In the genomic region with DNA sequence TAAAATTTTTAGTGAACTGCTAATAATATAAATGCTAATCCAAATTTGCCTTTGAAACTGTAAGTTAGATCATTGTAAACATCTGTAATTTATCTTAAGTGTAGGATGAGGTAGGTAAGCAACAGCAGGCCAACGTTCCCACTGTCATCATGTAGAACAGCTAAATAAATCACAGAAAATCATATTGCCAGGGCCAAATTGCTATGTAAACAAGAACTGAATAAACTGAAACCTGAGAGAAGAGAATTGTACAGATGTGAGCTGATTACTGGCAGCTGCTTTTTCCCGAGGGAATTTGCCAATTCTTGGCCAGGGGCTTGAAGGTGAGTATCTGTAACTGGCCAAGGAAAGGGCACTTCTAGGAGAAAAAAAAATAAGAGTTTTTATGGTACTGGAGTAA, we compare ENCODE assay signal across 19 cellular contexts.
A peak's percentile ranks its signal among the peaks of the same experiment; 100 is the strongest.
DNase-seq lines count a peak whose midpoint lies in the region; ATAC-seq and TF ChIP-seq lines count a peak whose summit lies in the region.
"Had no signal": no experiment of that assay in that cellular context is flagged by ENCODE, and none has a peak within 500 bp of the region (broad histone marks: within the 10 kb centered on the region; RNA-seq: fewer than 3 reads in every experiment).

No MANE protein-coding gene starts in this region.

- H3K4me2 ChIP-seq in hepatocyte: no peak overlapping the region

- H3K9me3 ChIP-seq in hepatocyte (ENCODE audit: low read depth): no peaks in the 10 kb centered on the region
- H3K9me3 ChIP-seq: Peyer's patch, upper lobe of right lung had no signal

- WGBS in hepatocyte (ENCODE audit: low lambda C conversion rate, missing lambda C conversion rate): 31% methylated on average over 2 of the region's 2 CpGs

- H3K36me3 ChIP-seq in hepatocyte (replicated peaks; ENCODE audit: insufficient read depth, low read depth): no peaks in the 10 kb centered on the region
- H3K36me3 ChIP-seq: Peyer's patch, upper lobe of right lung had no signal

- H3K9me2 ChIP-seq in hepatocyte (replicated peaks; ENCODE audit: insufficient read depth): no peaks in the 10 kb centered on the region

- no peak overlapping the region for H2AFZ ChIP-seq in hepatocyte

- H3K4me3 ChIP-seq in hepatocyte: no peak overlapping the region
- H3K4me3 ChIP-seq: Peyer's patch, upper lobe of right lung had no signal

- no peak overlapping the region for H3K27ac ChIP-seq in hepatocyte
- H3K27ac ChIP-seq: Peyer's patch, upper lobe of right lung had no signal

- H4K20me1 ChIP-seq in hepatocyte (ENCODE audit: insufficient read depth, poor library complexity, severe bottlenecking): no peaks in the 10 kb centered on the region

- no peaks in the 10 kb centered on the region for H3K79me2 ChIP-seq in hepatocyte

- DNase-seq in DMS153 treated with DMSO at 0.1 percent for 48 hours (lab: John Stamatoyannopoulos, UW; ENCODE audit: unreplicated experiment) (peak; percentile 28), NCI-H1436 treated with DMSO at 0.1 percent for 48 hours (lab: John Stamatoyannopoulos, UW) (peak; percentile 42), NCI-H510A treated with DMSO at 0.1 percent for 48 hours (lab: John Stamatoyannopoulos, UW) (peak; percentile 69), hepatocyte (ENCODE audit: low spot score) (peak; percentile 11), NK-92 (lab: John Stamatoyannopoulos, UW; ENCODE audit: unreplicated experiment) (no peak)
- DNase-seq: activated CD8-positive, alpha-beta memory T cell treated with anti-CD3 and anti-CD28 coated beads for 24 hours; amniotic stem cell; Calu3; effector memory CD8-positive, alpha-beta T cell; left colon; NCI-H1048; Peyer's patch; T-cell; upper lobe of right lung had no signal

- H3K27me3 ChIP-seq in hepatocyte: no peaks in the 10 kb centered on the region
- H3K27me3 ChIP-seq: Peyer's patch, upper lobe of right lung had no signal

- ATAC-seq in GM21786 (IDR thresholded peaks at IDR 0.05; ENCODE audit: unreplicated experiment) (no peak), HG03095 (IDR thresholded peaks at IDR 0.05; ENCODE audit: unreplicated experiment) (no peak), GM21825 (IDR thresholded peaks at IDR 0.05; ENCODE audit: unreplicated experiment) (no peak)
- ATAC-seq: effector memory CD8-positive, alpha-beta T cell; left colon; stimulated activated memory B cell treated with anti-CD40 and anti-IgM and Interleukin-4, amounts not matched to agents 10 μg/mL and 1 μg/mL and 100 μg/mL, for 72 hours; T-cell; upper lobe of right lung; WTC11 had no signal

- H3K4me1 ChIP-seq in hepatocyte (ENCODE audit: insufficient read depth): no peaks in the 10 kb centered on the region
- H3K4me1 ChIP-seq: Peyer's patch, upper lobe of right lung had no signal

- TF ChIP-seq CTCF in hepatocyte (IDR thresholded peaks at IDR 0.05; ENCODE audit: poor library complexity): no peak
